Comparison of ENCODE assay signal across 12 cellular contexts in the genomic region with DNA sequence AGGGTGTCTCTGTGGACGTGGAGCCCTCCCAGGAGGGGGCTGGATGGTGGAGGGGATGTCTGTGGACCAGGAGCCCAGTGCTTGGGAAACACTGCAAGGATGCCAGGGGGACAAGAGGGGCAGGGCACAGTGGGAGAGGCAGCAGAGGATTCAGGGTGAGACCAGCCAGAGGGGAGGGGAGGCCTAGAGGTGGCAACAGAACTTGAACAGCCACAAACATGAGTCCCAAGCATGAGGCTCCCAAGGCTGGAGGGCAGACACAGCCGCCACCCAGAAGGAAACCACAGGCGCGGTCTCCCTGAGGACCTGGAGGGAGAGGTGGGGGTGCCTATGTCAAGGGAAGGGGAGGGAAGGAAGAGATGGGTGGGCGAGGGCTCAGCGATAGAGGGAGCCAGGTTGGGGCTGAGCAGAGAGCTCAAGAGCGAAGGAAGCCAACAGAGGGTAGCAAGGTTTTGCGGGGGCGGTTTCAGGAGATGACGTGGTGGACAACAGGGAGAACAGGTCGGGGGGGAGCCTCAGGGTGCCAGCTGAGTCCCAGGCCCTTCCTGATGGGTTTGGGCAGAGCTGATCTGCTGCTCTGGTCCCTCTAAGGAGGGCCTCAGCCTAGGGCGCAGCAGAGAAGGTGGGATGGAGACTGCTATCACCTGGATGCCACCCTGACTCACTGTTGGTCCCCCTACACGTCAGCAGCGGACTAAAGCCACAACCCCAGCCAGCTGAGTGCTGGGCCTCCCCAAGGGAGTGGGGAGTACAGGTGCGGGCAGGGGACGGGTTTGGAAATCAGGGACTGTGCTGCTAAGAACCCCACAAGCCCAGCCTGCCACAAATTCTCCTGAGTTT. TPM values are rescaled to one million over a fixed set of nuclear protein-coding genes. Genes with fewer than 3 reads are reported as not detected.
DNase-seq lines count a peak whose midpoint lies in the region; ATAC-seq and TF ChIP-seq lines count a peak whose summit lies in the region.
"Had no signal": no experiment of that assay in that cellular context is flagged by ENCODE, and none has a peak within 500 bp of the region (broad histone marks: within the 10 kb centered on the region; RNA-seq: fewer than 3 reads in every experiment).

No MANE protein-coding gene starts in this region.

- H3K4me1 ChIP-seq in cardiac muscle cell (ENCODE audit: low read depth): no peaks in the 10 kb centered on the region
- H3K4me1 ChIP-seq in RWPE2 (ENCODE audit: insufficient read depth, poor library complexity, severe bottlenecking): no peaks in the 10 kb centered on the region
- H3K4me1 ChIP-seq in tibial nerve: peaks cover 0 to 17% (median 7%) of the 10 kb centered on the region in 4 donors

- WGBS in tibial nerve, 2 donors: 86% methylated on average over 13 to 16 of the region's 16 CpGs

- peaks cover 19% of the 10 kb centered on the region for H3K36me3 Mint-ChIP-seq in endothelial cell (ENCODE audit: low read depth, unreplicated experiment)

- intact Hi-C loops in left ventricle myocardium superior (cut with micrococcal nuclease): no loop called here

- H3K9me3 ChIP-seq in cardiac muscle cell (ENCODE audit: low read depth) (no peaks in the 10 kb centered on the region), RWPE2 (ENCODE audit: severe bottlenecking) (no peaks in the 10 kb centered on the region), tibial nerve (no peaks in the 10 kb centered on the region)
- H3K9me3 ChIP-seq: esophagus squamous epithelium had no signal

- DNase-seq in cardiac muscle cell (ENCODE audit: low read depth in 1 of 2, low spot score in 1 of 2) (no peak), left ventricle myocardium superior (no peak), RWPE2 (ENCODE audit: low spot score) (peak; percentile 50), endothelial cell (ENCODE audit: low spot score) (no peak), tibial nerve (ENCODE audit: low spot score in 2 of 2) (no peak), superior temporal gyrus (ENCODE audit: extremely low spot score) (no peak), brain microvascular endothelial cell (no peak)
- DNase-seq: AML-193, esophagus squamous epithelium, NCI-H226 had no signal

- in situ Hi-C loops in brain microvascular endothelial cell (cut with HindIII; ENCODE audit: low pct_ligation_motif_present, low sequenced_read_pairs): no loop called here

- no peak for TF ChIP-seq POLR2A in tibial nerve (IDR thresholded peaks at IDR 0.05)

- peaks cover 14% of the 10 kb centered on the region for H3K27me3 Mint-ChIP-seq in endothelial cell (ENCODE audit: unreplicated experiment)

- no peaks in the 10 kb centered on the region for H3K27me3 ChIP-seq in cardiac muscle cell
- H3K27me3 ChIP-seq in RWPE2 (ENCODE audit: insufficient read depth, poor library complexity, severe bottlenecking): no peaks in the 10 kb centered on the region
- no peaks in the 10 kb centered on the region for H3K27me3 ChIP-seq in tibial nerve
- H3K27me3 ChIP-seq in brain microvascular endothelial cell (replicated peaks): no peaks in the 10 kb centered on the region
- H3K27me3 ChIP-seq: esophagus squamous epithelium had no signal

- H3K27ac Mint-ChIP-seq in endothelial cell (ENCODE audit: unreplicated experiment): peak overlapping the region; percentile 82

- H3K4me3 Mint-ChIP-seq in endothelial cell (ENCODE audit: unreplicated experiment): no peak overlapping the region

- H3K9me3 Mint-ChIP-seq in endothelial cell (ENCODE audit: unreplicated experiment): no peaks in the 10 kb centered on the region

- no peaks in the 10 kb centered on the region for H3K4me1 Mint-ChIP-seq in endothelial cell (ENCODE audit: unreplicated experiment)

- TF ChIP-seq EP300 in tibial nerve (IDR thresholded peaks at IDR 0.05): no peak

- TF ChIP-seq CTCF in cardiac muscle cell (IDR thresholded peaks at IDR 0.05; ENCODE audit: low read depth, low read length) (no peak), RWPE2 (IDR thresholded peaks at IDR 0.05; ENCODE audit: poor library complexity, severe bottlenecking) (no peak), endothelial cell (IDR thresholded peaks at IDR 0.05; ENCODE audit: unreplicated experiment) (no peak), tibial nerve (IDR thresholded peaks at IDR 0.05) (no peak), brain microvascular endothelial cell (IDR thresholded peaks at IDR 0.05; ENCODE audit: low read depth, low read length, missing control alignments) (no peak)

- ATAC-seq in left ventricle myocardium superior: no peak
- peak; percentile 15; the same call in 2 of the 3 replicates for ATAC-seq in RWPE2 (ENCODE audit: low read depth)
- no peak for ATAC-seq in HG02678 (IDR thresholded peaks at IDR 0.05; ENCODE audit: unreplicated experiment)

- peaks cover 20% of the 10 kb centered on the region for H3K36me3 ChIP-seq in cardiac muscle cell
- H3K36me3 ChIP-seq in RWPE2 (ENCODE audit: low read depth): peaks cover 12% of the 10 kb centered on the region
- H3K36me3 ChIP-seq in tibial nerve: peaks cover 0 to 84% (median 2%) of the 10 kb centered on the region in 3 donors
- H3K36me3 ChIP-seq in brain microvascular endothelial cell (replicated peaks): peaks cover 15% of the 10 kb centered on the region

- H3K27ac ChIP-seq in cardiac muscle cell (peak overlapping the region; percentile 22), RWPE2 (ENCODE audit: poor library complexity, severe bottlenecking) (no peak overlapping the region), tibial nerve (peak overlapping the region in 3 of 4 donors; percentile 37 to 56 (median 52)), brain microvascular endothelial cell (no peak overlapping the region)

- H3K4me3 ChIP-seq in cardiac muscle cell (no peak overlapping the region), RWPE2 (ENCODE audit: severe bottlenecking) (no peak overlapping the region), tibial nerve (no peak overlapping the region), brain microvascular endothelial cell (ENCODE audit: low read depth, low read length) (no peak overlapping the region)
- H3K4me3 ChIP-seq: esophagus squamous epithelium, lung had no signal

RNA-seq across cellular contexts. Expression of gene PILRA, which starts 6.7 kb away (rescaled TPM):
- total RNA-seq in cardiac muscle cell (2.9 and 3.1 TPM in 2 replicates), left ventricle myocardium superior (3.2 TPM), endothelial cell (ENCODE audit: unreplicated experiment) (4.2 TPM), tibial nerve (10 to 100 TPM; 10.9 to 27.3 (median 15.8) TPM)
- 2.3 and 4.0 TPM in 2 replicates for polyA plus RNA-seq in cardiac muscle cell

RNA-seq across cellular contexts. Expression of gene PILRB, which starts 8.7 kb away (rescaled TPM):
- total RNA-seq in cardiac muscle cell: 28.5 and 29.1 TPM in 2 replicates
- polyA plus RNA-seq in cardiac muscle cell: 29.2 and 31.0 TPM in 2 replicates
- 10.9 TPM for total RNA-seq in left ventricle myocardium superior
- 40.1 TPM for total RNA-seq in endothelial cell (ENCODE audit: unreplicated experiment)
- 100 to 1,000 TPM; 107 to 152 (median 132) TPM for total RNA-seq in tibial nerve

RNA-seq across cellular contexts. Expression of gene SPDYE3, which starts 59.1 kb away (rescaled TPM):
- total RNA-seq in cardiac muscle cell (not detected in 2 replicates), left ventricle myocardium superior (not detected), endothelial cell (ENCODE audit: unreplicated experiment) (not detected), tibial nerve (not detected)
- 6.7 and 8.9 TPM in 2 replicates for polyA plus RNA-seq in cardiac muscle cell
- total RNA-seq: esophagus squamous epithelium, lung had no signal

Comparison
In these comparisons a context has a peak if more than half of its experiments do, and no peak if none do; other contexts are left out.
1. H3K27ac ChIP-seq: peak in cardiac muscle cell (single experiment) and tibial nerve (3 of 4); none in RWPE2 (single experiment) and brain microvascular endothelial cell (single experiment).